ENCODE assay signal across 1 cellular context in the genomic region with DNA sequence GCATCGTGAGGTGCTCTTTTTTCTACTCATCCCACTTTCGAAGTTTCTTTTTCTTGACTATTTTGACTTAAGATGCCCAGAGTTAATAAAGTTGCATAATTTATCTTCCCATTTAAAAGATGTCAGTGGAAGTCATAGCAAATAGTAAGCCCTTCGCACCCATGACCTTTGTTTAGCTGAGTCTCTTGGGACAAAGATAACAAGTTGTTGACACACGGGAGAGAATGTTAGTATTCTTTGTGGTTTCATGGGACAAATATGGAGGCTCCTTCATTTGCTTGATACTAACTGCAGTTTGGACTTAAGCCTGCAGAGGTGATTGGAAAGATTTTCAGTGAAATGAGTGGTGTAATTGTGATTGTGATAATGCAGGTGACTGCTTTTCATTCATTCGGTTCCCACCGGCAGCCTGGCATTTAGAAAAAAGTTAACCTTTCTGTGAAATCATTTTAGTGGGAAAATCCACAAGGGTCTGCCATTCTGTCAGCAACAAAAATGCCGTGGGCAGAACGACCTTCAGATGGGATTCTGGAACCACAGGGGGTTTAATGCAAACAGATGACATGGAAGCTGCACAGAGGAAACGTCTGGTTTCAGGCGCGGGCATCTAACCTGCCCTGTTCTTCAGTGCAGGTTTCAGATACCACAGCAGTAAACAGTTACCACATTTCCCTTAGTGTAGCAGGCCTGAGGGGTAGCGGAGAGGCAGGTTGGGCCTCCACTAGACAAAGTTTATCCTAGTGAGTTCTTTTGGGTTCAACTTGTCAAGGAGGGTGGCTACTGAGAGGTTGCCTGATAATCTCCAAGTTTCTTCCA.
TF ChIP-seq lines count a peak whose summit lies in the region.

No MANE protein-coding gene starts in this region.

TF ChIP-seq in IMR-90, 13 proteins besides CTCF, POLR2A, EP300 and RAD21:
- TF ChIP-seq, protein P1, sequence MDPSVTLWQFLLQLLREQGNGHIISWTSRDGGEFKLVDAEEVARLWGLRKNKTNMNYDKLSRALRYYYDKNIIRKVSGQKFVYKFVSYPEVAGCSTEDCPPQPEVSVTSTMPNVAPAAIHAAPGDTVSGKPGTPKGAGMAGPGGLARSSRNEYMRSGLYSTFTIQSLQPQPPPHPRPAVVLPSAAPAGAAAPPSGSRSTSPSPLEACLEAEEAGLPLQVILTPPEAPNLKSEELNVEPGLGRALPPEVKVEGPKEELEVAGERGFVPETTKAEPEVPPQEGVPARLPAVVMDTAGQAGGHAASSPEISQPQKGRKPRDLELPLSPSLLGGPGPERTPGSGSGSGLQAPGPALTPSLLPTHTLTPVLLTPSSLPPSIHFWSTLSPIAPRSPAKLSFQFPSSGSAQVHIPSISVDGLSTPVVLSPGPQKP (IDR thresholded peaks at IDR 0.05; ENCODE audit: borderline replicate concordance, low read depth, low read length), result no peak
- TF ChIP-seq BHLHE40 (IDR thresholded peaks at IDR 0.05; ENCODE audit: low read depth, low read length), result no peak
- no peak for TF ChIP-seq MAFK (IDR thresholded peaks at IDR 0.05; ENCODE audit: low read depth, low read length)
- no peak for TF ChIP-seq MXI1 (IDR thresholded peaks at IDR 0.05; ENCODE audit: borderline replicate concordance, low read depth, low read length)
- TF ChIP-seq USF2 (IDR thresholded peaks at IDR 0.05; ENCODE audit: low read depth, low read length), result no peak
- TF ChIP-seq RFX5 (IDR thresholded peaks at IDR 0.05; ENCODE audit: low read depth, low read length), result no peak
- TF ChIP-seq FOS (IDR thresholded peaks at IDR 0.05; ENCODE audit: low read depth, low read length), result no peak
- TF ChIP-seq NFE2L2 (IDR thresholded peaks at IDR 0.05; ENCODE audit: low read depth, low read length), result no peak
- no peak for TF ChIP-seq MAZ (IDR thresholded peaks at IDR 0.05; ENCODE audit: borderline replicate concordance, low read depth, low read length)
- no peak for TF ChIP-seq CHD1 (IDR thresholded peaks at IDR 0.05; ENCODE audit: low read depth, low read length)
- no peak for TF ChIP-seq CEBPB (IDR thresholded peaks at IDR 0.05; ENCODE audit: low read depth, low read length)
- TF ChIP-seq RCOR1 (IDR thresholded peaks at IDR 0.05; ENCODE audit: insufficient replicate concordance, low read length), result no peak
- TF ChIP-seq SMC3 (IDR thresholded peaks at IDR 0.05; ENCODE audit: low read depth, low read length), result no peak
